Comparison of ENCODE assay signal across 1 cellular context in genomic region chr14:21227150-21227549, GRCh38.
TF ChIP-seq lines count a peak whose summit lies in the region.

No MANE protein-coding gene starts in this region.

TF ChIP-seq in HepG2, 621 proteins besides CTCF, POLR2A, EP300 and RAD21:
- no peak for TF ChIP-seq KAT7 (CRISPR knock-in tag; IDR thresholded peaks at IDR 0.05; ENCODE audit: borderline replicate concordance)
- no peak for TF ChIP-seq ZNF713 (CRISPR knock-in tag; IDR thresholded peaks at IDR 0.05)
- peak; percentile 97 for TF ChIP-seq RBM22 (optimal IDR thresholded peaks at IDR 0.05; ENCODE audit: low read length)
- 0 out of 2 replicates have a peak, but pooled peaks have one; percentile 24 for TF ChIP-seq ZNF816 (CRISPR knock-in tag; IDR thresholded peaks at IDR 0.05; ENCODE audit: borderline replicate concordance)
- peak; percentile 37; the same call in 1 of the 2 replicates for TF ChIP-seq PAF1 (CRISPR knock-in tag; IDR thresholded peaks at IDR 0.05)
- no peak for TF ChIP-seq NKX3-1 (CRISPR knock-in tag; IDR thresholded peaks at IDR 0.05)
- peak; percentile 8; the same call in 1 of the 2 replicates for TF ChIP-seq ATF7 (IDR thresholded peaks at IDR 0.05)
- no peak for TF ChIP-seq ATF7 (CRISPR knock-in tag; IDR thresholded peaks at IDR 0.05)
- no peak for TF ChIP-seq MXD1 (CRISPR knock-in tag; IDR thresholded peaks at IDR 0.05)
- no peak for TF ChIP-seq SALL2 (CRISPR knock-in tag; IDR thresholded peaks at IDR 0.05)
- TF ChIP-seq PHB2 (IDR thresholded peaks at IDR 0.05; ENCODE audit: partially characterized antibody) = no peak
- no peak for TF ChIP-seq REXO4 (CRISPR knock-in tag; IDR thresholded peaks at IDR 0.05; ENCODE audit: borderline replicate concordance)
- TF ChIP-seq POLR2AphosphoS5 (IDR thresholded peaks at IDR 0.05; ENCODE audit: low read depth, low read length) = peak; percentile 45; the same call in 1 of the 2 replicates
- TF ChIP-seq JARID2 (CRISPR knock-in tag; IDR thresholded peaks at IDR 0.05; ENCODE audit: insufficient replicate concordance) = no peak
